ENCODE assay signal across 18 cellular contexts in the genomic region with DNA sequence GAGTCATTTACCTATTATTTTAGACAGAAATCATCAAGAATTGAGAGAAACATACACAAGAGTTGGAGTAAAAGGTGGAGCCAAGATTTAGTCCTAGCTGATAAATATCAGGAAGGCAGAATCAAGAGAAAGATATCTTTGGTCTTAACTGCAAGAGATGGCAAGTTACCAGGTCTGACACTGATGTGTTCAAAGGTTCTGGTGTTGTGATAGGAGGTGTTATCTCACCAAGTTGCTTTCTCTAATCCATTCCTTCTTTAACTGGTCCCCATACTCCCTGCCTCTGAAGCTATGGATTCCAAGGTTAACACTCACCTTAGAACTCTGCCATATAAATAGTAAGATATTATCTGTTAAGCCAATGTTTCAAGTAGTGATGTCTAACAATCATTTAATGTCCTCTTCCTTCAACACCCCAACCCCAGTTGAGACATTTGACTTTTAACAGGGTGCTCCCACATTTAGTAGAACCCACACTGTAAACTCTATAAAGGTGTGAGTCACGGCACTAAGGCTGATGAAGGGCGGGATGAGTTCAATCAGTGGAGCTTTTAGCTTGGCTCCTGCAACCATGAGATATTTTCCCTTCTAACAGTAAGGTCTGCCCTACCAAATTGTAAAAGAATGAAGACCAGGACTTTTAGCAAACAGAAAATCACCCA.
DNase-seq lines count a peak whose midpoint lies in the region; ATAC-seq, FAIRE-seq and TF ChIP-seq lines count a peak whose summit lies in the region.
"Had no signal": no experiment of that assay in that cellular context is flagged by ENCODE, and none has a peak within 500 bp of the region (broad histone marks: within the 10 kb centered on the region; RNA-seq: fewer than 3 reads in every experiment).

No MANE protein-coding gene starts in this region.

- peak; percentile 68 for ATAC-seq in PC-3
- ATAC-seq in mucosa of descending colon, result peak; percentile 64
- ATAC-seq: HCT116 had no signal

- H3K79me2 ChIP-seq in PC-3 (ENCODE audit: low read length), result no peaks in the 10 kb centered on the region

- POLR2A ChIA-PET in PC-3 (lab: Charles Lee; ENCODE audit: unreplicated experiment), result no interaction called here

- H3K9me2 ChIP-seq in PC-3 (replicated peaks; ENCODE audit: low read length), result no peaks in the 10 kb centered on the region

- H3K4me3 Mint-ChIP-seq in osteocyte (ENCODE audit: unreplicated experiment), result no peak overlapping the region
- H3K4me3 Mint-ChIP-seq: CD8-positive, alpha-beta memory T cell had no signal

- peak overlapping the region; percentile 24; the same call in 1 of the 2 replicates for H2AFZ ChIP-seq in PC-3 (ENCODE audit: low read length)
- H2AFZ ChIP-seq: GM23248 had no signal

- TF ChIP-seq CTCF in PC-3 (conservative IDR thresholded peaks at IDR 0.05; ENCODE audit: low read depth, low read length), result no peak
- no peak for TF ChIP-seq CTCF in bronchial epithelial cell (IDR thresholded peaks at IDR 0.05; ENCODE audit: insufficient read depth, low read length, severe bottlenecking)
- no peak for TF ChIP-seq CTCF in mucosa of descending colon (IDR thresholded peaks at IDR 0.05)
- no peak for TF ChIP-seq CTCF in osteocyte (IDR thresholded peaks at IDR 0.05)

- FAIRE-seq in bronchial epithelial cell (lab: Jason Lieb, UNC), result peak; percentile 60

- H3K27me3 Mint-ChIP-seq in osteocyte (ENCODE audit: unreplicated experiment), result no peaks in the 10 kb centered on the region
- H3K27me3 Mint-ChIP-seq: CD8-positive, alpha-beta memory T cell had no signal

- H3K36me3 Mint-ChIP-seq in osteocyte (ENCODE audit: unreplicated experiment), result no peaks in the 10 kb centered on the region
- H3K36me3 Mint-ChIP-seq: CD8-positive, alpha-beta memory T cell had no signal

- BruUV-seq in PC-3 (replicated peaks; lab: Mats Ljungman, UMichigan), result no TSS peak

- peak overlapping the region; percentile 76 for H3K27ac ChIP-seq in PC-3 (ENCODE audit: low read length)
- H3K27ac ChIP-seq: 22Rv1, BLaER1, GM23248, HL-60 had no signal

- H3K9me3 ChIP-seq in PC-3 (ENCODE audit: low read length), result no peaks in the 10 kb centered on the region
- no peaks in the 10 kb centered on the region for H3K9me3 ChIP-seq in mucosa of descending colon
- H3K9me3 ChIP-seq: BLaER1, Caco-2 had no signal

- DNase-seq in SIG-M5 treated with dmso at 0.1 percent for 504 hours (lab: John Stamatoyannopoulos, UW; ENCODE audit: unreplicated experiment), result peak; percentile 25
- DNase-seq in SIG-M5 (lab: John Stamatoyannopoulos, UW), result no peak
- DNase-seq in PC-3, result peak; percentile 42
- peak; percentile 29 for DNase-seq in bronchial epithelial cell (ENCODE audit: low read depth)
- no peak for DNase-seq in mucosa of descending colon
- DNase-seq in osteocyte (ENCODE audit: extremely low spot score, unreplicated experiment), result no peak
- DNase-seq in NCI-H526 treated with DMSO at 0.1 percent for 48 hours (lab: John Stamatoyannopoulos, UW), result no peak
- no peak for DNase-seq in hepatic stellate cell (ENCODE audit: low spot score)
- DNase-seq: AML-193; Caco-2; CD8-positive, alpha-beta memory T cell; DMS53; GF-D8; GM23248 had no signal

- peak overlapping the region; percentile 42; the same call in 1 of the 2 replicates for H3K9ac ChIP-seq in PC-3 (ENCODE audit: low read length)
- H3K9ac ChIP-seq: BLaER1, GM23248 had no signal

- H3K4me3 ChIP-seq in PC-3 (ENCODE audit: low read length), result no peak overlapping the region
- H3K4me3 ChIP-seq in bronchial epithelial cell (ENCODE audit: low read depth, low read length), result no peak overlapping the region
- no peak overlapping the region for H3K4me3 ChIP-seq in mucosa of descending colon
- H3K4me3 ChIP-seq: BLaER1, GM23248 had no signal

- no peaks in the 10 kb centered on the region for H3F3A ChIP-seq in PC-3 (ENCODE audit: low read length, unreplicated experiment)

- intact Hi-C loops in PC-3 (cut with micrococcal nuclease), result no loop called here
- intact Hi-C loops in mucosa of descending colon (cut with DNase I, micrococcal nuclease), result no loop called here

- H4K20me1 ChIP-seq in PC-3 (ENCODE audit: low read length), result no peaks in the 10 kb centered on the region
- H4K20me1 ChIP-seq: BLaER1 had no signal

- H3K27me3 ChIP-seq in PC-3 (ENCODE audit: low read length) (no peaks in the 10 kb centered on the region), bronchial epithelial cell (ENCODE audit: control insufficient read depth, insufficient read depth, low read length) (no peaks in the 10 kb centered on the region)
- H3K27me3 ChIP-seq: BLaER1 had no signal

- H3K9me3 Mint-ChIP-seq in osteocyte (ENCODE audit: unreplicated experiment), result no peaks in the 10 kb centered on the region

- CTCF ChIA-PET in PC-3 (lab: Charles Lee), result no interaction called here

- H3K4me1 ChIP-seq in PC-3 (ENCODE audit: insufficient read depth, low read length) (peaks cover 29% of the 10 kb centered on the region), mucosa of descending colon (ENCODE audit: low read depth) (no peaks in the 10 kb centered on the region)
- H3K4me1 ChIP-seq: BLaER1, Caco-2 had no signal

- H3K4me2 ChIP-seq in PC-3 (ENCODE audit: low read length), result peak overlapping the region; percentile 20; the same call in 1 of the 2 replicates
- H3K4me2 ChIP-seq: BLaER1 had no signal

- H3K27ac Mint-ChIP-seq in osteocyte (ENCODE audit: unreplicated experiment), result no peak overlapping the region
- H3K27ac Mint-ChIP-seq: CD8-positive, alpha-beta memory T cell had no signal

- peaks cover 4% of the 10 kb centered on the region for H3K4me1 Mint-ChIP-seq in osteocyte (ENCODE audit: unreplicated experiment)
- H3K4me1 Mint-ChIP-seq: CD8-positive, alpha-beta memory T cell had no signal

- H3K36me3 ChIP-seq in PC-3 (ENCODE audit: low read depth, low read length) (no peaks in the 10 kb centered on the region), bronchial epithelial cell (ENCODE audit: control insufficient read depth, insufficient read depth, low read length) (no peaks in the 10 kb centered on the region), mucosa of descending colon (ENCODE audit: low read depth) (no peaks in the 10 kb centered on the region)
- H3K36me3 ChIP-seq: BLaER1 had no signal

Comparison
In these comparisons a context has a peak if more than half of its experiments do, and no peak if none do; other contexts are left out.
1. DNase-seq: peak in SIG-M5 treated with dmso at 0.1 percent for 504 hours (single experiment), PC-3 (single experiment) and bronchial epithelial cell (single experiment); none in SIG-M5 (single experiment), mucosa of descending colon (0 of 3), osteocyte (single experiment), NCI-H526 treated with DMSO at 0.1 percent for 48 hours (single experiment) and hepatic stellate cell (single experiment).